ENCODE assay signal across 8 cellular contexts in the genomic region with DNA sequence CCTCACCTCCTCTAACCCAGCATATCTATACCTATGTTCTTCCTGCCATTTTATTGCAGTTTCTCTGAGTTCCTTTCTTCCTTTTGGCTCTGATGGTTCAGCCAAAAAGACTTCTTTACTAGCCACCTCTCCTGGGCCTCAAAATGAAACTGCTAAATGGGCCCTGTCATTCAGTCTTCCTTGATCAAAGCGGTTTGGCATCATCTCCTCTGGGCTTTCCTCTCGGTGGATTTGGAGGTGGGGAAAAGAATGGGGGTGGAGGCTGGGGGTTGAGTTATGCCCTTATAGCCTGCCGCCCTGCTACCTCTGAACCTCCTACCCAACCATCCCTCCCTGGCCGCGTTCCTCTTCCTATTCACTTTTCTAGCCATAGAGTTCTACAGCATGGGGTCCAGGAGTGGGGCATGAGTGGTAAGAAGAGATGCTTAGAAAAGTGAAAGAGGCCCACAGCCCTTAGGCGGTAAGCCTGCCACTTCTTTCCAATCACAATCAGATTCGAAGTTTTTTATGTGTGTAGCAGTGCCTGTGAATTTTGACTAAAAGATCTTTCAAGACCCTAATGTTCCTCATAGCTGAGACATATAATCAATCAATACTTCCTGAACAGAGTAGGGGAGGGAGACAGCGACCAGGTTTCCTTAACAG. TPM values are rescaled to one million over a fixed set of nuclear protein-coding genes. Genes with fewer than 3 reads are reported as not detected.
DNase-seq lines count a peak whose midpoint lies in the region; ATAC-seq and TF ChIP-seq lines count a peak whose summit lies in the region.

No MANE protein-coding gene starts in this region.

- ATAC-seq in central memory CD8-positive, alpha-beta T cell (replicated peaks; ENCODE audit: extremely low read depth, poor library complexity, severe bottlenecking) = no peak
- ATAC-seq in GM21381 (IDR thresholded peaks at IDR 0.05; ENCODE audit: unreplicated experiment) (no peak), HG02938 (IDR thresholded peaks at IDR 0.05; ENCODE audit: unreplicated experiment) (no peak)

- H3K36me3 ChIP-seq in HUES48 (ENCODE audit: control insufficient read depth, insufficient read depth, low read length) = peaks cover 32% of the 10 kb centered on the region

- peak overlapping the region; percentile 42 for H3K4me3 Mint-ChIP-seq in central memory CD8-positive, alpha-beta T cell
- peak overlapping the region; percentile 76 for H3K4me3 Mint-ChIP-seq in mesothelial cell of epicardium

- H3K27me3 ChIP-seq in HUES48 (ENCODE audit: control insufficient read depth, insufficient read depth, low read length) = peaks cover 8% of the 10 kb centered on the region; the same call in 1 of the 2 replicates

- H3K4me3 ChIP-seq in HUES48 (ENCODE audit: low read depth, low read length) = peak overlapping the region; percentile 75

- no peaks in the 10 kb centered on the region for H3K9me3 Mint-ChIP-seq in central memory CD8-positive, alpha-beta T cell
- H3K9me3 Mint-ChIP-seq in mesothelial cell of epicardium = no peaks in the 10 kb centered on the region

- peaks cover 2% of the 10 kb centered on the region for H3K36me3 Mint-ChIP-seq in central memory CD8-positive, alpha-beta T cell (ENCODE audit: insufficient read depth)
- H3K36me3 Mint-ChIP-seq in mesothelial cell of epicardium = peaks cover 7% of the 10 kb centered on the region

- peaks cover 44% of the 10 kb centered on the region for H3K4me1 ChIP-seq in HUES48 (ENCODE audit: control insufficient read depth, insufficient read depth, low read length)

- TF ChIP-seq CTCF in mesothelial cell of epicardium (IDR thresholded peaks at IDR 0.05; ENCODE audit: unreplicated experiment) = no peak

- H3K27ac ChIP-seq in HUES48 (ENCODE audit: low read depth, low read length) = peak overlapping the region; percentile 25

- no peak overlapping the region for H3K27ac Mint-ChIP-seq in central memory CD8-positive, alpha-beta T cell (ENCODE audit: low read depth)
- H3K27ac Mint-ChIP-seq in mesothelial cell of epicardium = peak overlapping the region; percentile 100

- DNase-seq in ACHN (peak; percentile 38), mesothelial cell of epicardium (ENCODE audit: low spot score in 2 of 2, unreplicated experiment in 2 of 2) (no peak), NCI-H187 (lab: John Stamatoyannopoulos, UW) (no peak), NCI-H2171 (lab: John Stamatoyannopoulos, UW) (no peak)
- no peak for DNase-seq in central memory CD8-positive, alpha-beta T cell (ENCODE audit: low spot score in 2 of 2)

- peaks cover 11% of the 10 kb centered on the region for H3K27me3 Mint-ChIP-seq in central memory CD8-positive, alpha-beta T cell
- no peaks in the 10 kb centered on the region for H3K27me3 Mint-ChIP-seq in mesothelial cell of epicardium (ENCODE audit: low read depth)

- no peaks in the 10 kb centered on the region for H3K9me3 ChIP-seq in HUES48 (ENCODE audit: control insufficient read depth, insufficient read depth, low read length)

- H3K4me1 Mint-ChIP-seq in central memory CD8-positive, alpha-beta T cell = no peaks in the 10 kb centered on the region
- H3K4me1 Mint-ChIP-seq in mesothelial cell of epicardium = peaks cover 48% of the 10 kb centered on the region

- in situ Hi-C loops in ACHN (cut with HindIII; ENCODE audit: low pct_ligation_motif_present, low pct_unique_long_range_greater_than_20kb, low sequenced_read_pairs) = no loop called here

- peak overlapping the region; percentile 38; the same call in 1 of the 2 replicates for H3K9ac ChIP-seq in HUES48 (ENCODE audit: low read depth, low read length)

RNA-seq across cellular contexts. Expression of gene AJUBA, which starts 2.5 kb away (rescaled TPM):
- total RNA-seq in mesothelial cell of epicardium = 108 to 110 TPM (median 109 TPM) in 3 replicates

RNA-seq across cellular contexts. Expression of gene HAUS4, which starts 23.0 kb away (rescaled TPM):
- 32.7 to 33.2 TPM (median 33.0 TPM) in 3 replicates for total RNA-seq in mesothelial cell of epicardium

RNA-seq across cellular contexts. Expression of gene C14orf93, which starts 30.1 kb away (rescaled TPM):
- 14.0 to 15.1 TPM (median 14.9 TPM) in 3 replicates for total RNA-seq in mesothelial cell of epicardium

RNA-seq across cellular contexts. Expression of gene PRMT5, which starts 50.7 kb away (rescaled TPM):
- total RNA-seq in mesothelial cell of epicardium = 86.2 to 89.8 TPM (median 86.2 TPM) in 3 replicates

RNA-seq across cellular contexts. Expression of gene PSMB5, which starts 54.8 kb away (rescaled TPM):
- 121 to 124 TPM (median 123 TPM) in 3 replicates for total RNA-seq in mesothelial cell of epicardium
